Comparison of ENCODE assay signal across 20 cellular contexts in genomic region chr1:245872475-245872874, GRCh38.
"Had no signal": no experiment of that assay in that cellular context is flagged by ENCODE, and none has a peak within 500 bp of the region (broad histone marks: within the 10 kb centered on the region; RNA-seq: fewer than 3 reads in every experiment).

No MANE protein-coding gene starts in this region.

- H3K36me3 ChIP-seq: left ventricle myocardium inferior, pancreas, tibial nerve had no signal

- H3K9me3 Mint-ChIP-seq: naive thymus-derived CD8-positive, alpha-beta T cell; stimulated activated effector memory CD8-positive, alpha-beta T cell treated with anti-CD3 and anti-CD28 coated beads, Interleukin-12 subunit alpha, Interleukin-12 subunit beta, amount 100 ng/mL, for 72 hours; stimulated activated naive CD8-positive, alpha-beta T cell treated with anti-CD3 and anti-CD28 coated beads, Interleukin-15, Interleukin-2, amounts not matched to agents 100 ng/mL and 50 ng/mL, for 24 hours had no signal

- H3K27ac Mint-ChIP-seq: progenitor cell of endocrine pancreas; stimulated activated effector memory CD8-positive, alpha-beta T cell treated with anti-CD3 and anti-CD28 coated beads, Interleukin-12 subunit alpha, Interleukin-12 subunit beta, amount 100 ng/mL, for 72 hours; stimulated activated naive CD8-positive, alpha-beta T cell treated with anti-CD3 and anti-CD28 coated beads, Interleukin-15, Interleukin-2, amounts not matched to agents 100 ng/mL and 50 ng/mL, for 24 hours had no signal

- H3K4me3 ChIP-seq: left ventricle myocardium inferior, lung, mucosa of descending colon, pancreas, tibial nerve had no signal

- H3K4me1 Mint-ChIP-seq: stimulated activated effector memory CD8-positive, alpha-beta T cell treated with anti-CD3 and anti-CD28 coated beads, Interleukin-12 subunit alpha, Interleukin-12 subunit beta, amount 100 ng/mL, for 72 hours had no signal

- DNase-seq: central memory CD4-positive, alpha-beta T cell; effector memory CD4-positive, alpha-beta T cell; kidney; left cardiac atrium; left ventricle myocardium inferior; mesendoderm; mucosa of descending colon; naive thymus-derived CD8-positive, alpha-beta T cell; pancreas; right cardiac atrium; stimulated activated CD4-positive, alpha-beta T cell treated with anti-CD3 and anti-CD28 coated beads, Interleukin-4, amount 100 ng/mL, for 1 hour; stimulated activated CD8-positive, alpha-beta memory T cell treated with anti-CD3 and anti-CD28 coated beads, Interleukin-4, amount 100 ng/mL, for 48 hours had no signal

- H3K4me3 Mint-ChIP-seq: naive thymus-derived CD8-positive, alpha-beta T cell; neural crest cell; stimulated activated effector memory CD8-positive, alpha-beta T cell treated with anti-CD3 and anti-CD28 coated beads, Interleukin-12 subunit alpha, Interleukin-12 subunit beta, amount 100 ng/mL, for 72 hours; stimulated activated naive CD8-positive, alpha-beta T cell treated with anti-CD3 and anti-CD28 coated beads, Interleukin-15, Interleukin-2, amounts not matched to agents 100 ng/mL and 50 ng/mL, for 24 hours had no signal

- H3K27ac ChIP-seq: foreskin keratinocyte, left ventricle myocardium inferior, pancreas, tibial nerve had no signal

- FAIRE-seq: endometrium, kidney, pancreas had no signal

- H3K27me3 Mint-ChIP-seq: naive thymus-derived CD8-positive, alpha-beta T cell; progenitor cell of endocrine pancreas; stimulated activated naive CD8-positive, alpha-beta T cell treated with anti-CD3 and anti-CD28 coated beads, Interleukin-15, Interleukin-2, amounts not matched to agents 100 ng/mL and 50 ng/mL, for 24 hours had no signal

- H3K27me3 ChIP-seq: foreskin keratinocyte, pancreas, tibial nerve had no signal

- H3K9me3 ChIP-seq: left ventricle myocardium inferior, mucosa of descending colon, pancreas, tibial nerve had no signal

- H3K36me3 Mint-ChIP-seq: stimulated activated effector memory CD8-positive, alpha-beta T cell treated with anti-CD3 and anti-CD28 coated beads, Interleukin-12 subunit alpha, Interleukin-12 subunit beta, amount 100 ng/mL, for 72 hours had no signal

- H3K4me1 ChIP-seq: foreskin keratinocyte, pancreas had no signal
